In the genomic region with DNA sequence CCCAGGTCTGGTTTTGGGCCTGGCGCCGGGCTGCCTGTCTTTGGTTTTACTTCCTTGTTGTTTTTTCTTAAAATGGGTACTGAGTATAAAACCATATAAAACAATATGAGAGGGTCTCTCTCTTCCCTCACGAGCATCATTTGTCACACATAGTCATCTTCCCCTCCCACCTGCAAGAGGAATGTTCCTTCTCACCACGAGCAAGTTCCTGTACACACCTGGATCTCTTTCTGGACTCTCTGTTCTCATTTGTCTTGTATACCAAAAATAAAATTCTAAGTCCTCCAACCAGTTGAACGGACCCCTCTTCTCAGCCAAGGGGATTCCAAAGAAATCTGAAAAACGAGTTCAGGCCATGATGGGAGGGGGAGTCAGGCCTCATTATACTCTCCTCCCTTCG, we compare ENCODE assay signal across 30 cellular contexts. TPM values are rescaled to one million over a fixed set of nuclear protein-coding genes. Genes with fewer than 3 reads are reported as not detected.
DNase-seq lines count a peak whose midpoint lies in the region; ATAC-seq, FAIRE-seq and TF ChIP-seq lines count a peak whose summit lies in the region.
"Had no signal": no experiment of that assay in that cellular context is flagged by ENCODE, and none has a peak within 500 bp of the region (broad histone marks: within the 10 kb centered on the region; RNA-seq: fewer than 3 reads in every experiment).

No MANE protein-coding gene starts in this region.

- H2AFZ ChIP-seq in GM12878 (ENCODE audit: control insufficient read depth, low read depth, low read length): no peak overlapping the region; the same call in 1 of the 2 replicates
- no peak overlapping the region for H2AFZ ChIP-seq in mesenchymal stem cell (ENCODE audit: low read depth, low read length)
- H2AFZ ChIP-seq in smooth muscle cell (ENCODE audit: low read depth): no peak overlapping the region

- H3K36me3 Mint-ChIP-seq in IgD-negative memory B cell: no peaks in the 10 kb centered on the region
- H3K36me3 Mint-ChIP-seq: CD4-positive, alpha-beta memory T cell had no signal

- no peak for TF ChIP-seq RAD21 in GM12878 (IDR thresholded peaks at IDR 0.05; ENCODE audit: insufficient read depth, low read depth, low read length)

- H3K79me2 ChIP-seq in GM12878 (ENCODE audit: control insufficient read depth, insufficient read depth, low read length) (no peaks in the 10 kb centered on the region), smooth muscle cell (ENCODE audit: low read depth) (peaks cover 35% of the 10 kb centered on the region)

- H2BK12ac ChIP-seq in mesenchymal stem cell (ENCODE audit: low read length in 2 of 2): no peak overlapping the region

- CTCF ChIA-PET in GM12878 (lab: Yijun Ruan, JAX): interaction anchor here (1.2 kb wide), 1 partner anchor 10 kb away, joined by 3 read pairs; no protein-coding TSS in a partner anchor

- peaks cover 8% of the 10 kb centered on the region for H3K79me1 ChIP-seq in mesenchymal stem cell (replicated peaks; ENCODE audit: low read length, poor library complexity, severe bottlenecking)

- H3K27ac Mint-ChIP-seq in IgD-negative memory B cell: peak overlapping the region in 2 of 3 donors; percentile 14 to 45
- H3K27ac Mint-ChIP-seq: H9 had no signal

- H3K9me3 ChIP-seq in GM12878 (replicated peaks; ENCODE audit: control insufficient read depth, insufficient read depth, low read length) (no peaks in the 10 kb centered on the region; the same call in 2 of the 3 replicates), mesenchymal stem cell (ENCODE audit: control insufficient read depth, low read length) (no peaks in the 10 kb centered on the region), smooth muscle cell (replicated peaks; ENCODE audit: low read depth) (no peaks in the 10 kb centered on the region)
- H3K9me3 ChIP-seq: SK-N-SH had no signal

- SMC1A ChIA-PET in GM12878 (lab: Charles Lee; ENCODE audit: uncharacterized antibody, unreplicated experiment): no interaction called here

- H2BK15ac ChIP-seq in mesenchymal stem cell (ENCODE audit: low read depth, poor library complexity, severe bottlenecking): no peak overlapping the region

- H3K4me1 Mint-ChIP-seq in IgD-negative memory B cell: peaks cover 0 to 2% (median 2%) of the 10 kb centered on the region in 3 donors
- H3K4me1 Mint-ChIP-seq: CD4-positive, alpha-beta memory T cell had no signal

- H3K27me3 ChIP-seq in GM12878 (replicated peaks in 1 of 2; ENCODE audit: control insufficient read depth in 2 of 2, insufficient read depth in 2 of 2, low read length in 1 of 2) (no peaks in the 10 kb centered on the region), mesenchymal stem cell (ENCODE audit: control insufficient read depth in 1 of 2, insufficient read depth in 1 of 2, low read length in 2 of 2) (no peaks in the 10 kb centered on the region), smooth muscle cell (ENCODE audit: low read depth) (no peaks in the 10 kb centered on the region)

- peak overlapping the region in 1 of 4 donors; percentile 48 for H3K4me3 Mint-ChIP-seq in IgD-negative memory B cell
- H3K4me3 Mint-ChIP-seq: CD4-positive, alpha-beta memory T cell; H9 had no signal

- H3K27me3 Mint-ChIP-seq in IgD-negative memory B cell: no peaks in the 10 kb centered on the region
- H3K27me3 Mint-ChIP-seq: CD4-positive, alpha-beta memory T cell had no signal

- no peaks in the 10 kb centered on the region for H3F3A ChIP-seq in smooth muscle cell (ENCODE audit: low read depth)

- TF ChIP-seq CTCF in GM12878 (IDR thresholded peaks at IDR 0.05 in 2 of 3, conservative IDR thresholded peaks at IDR 0.05 in 1 of 3; ENCODE audit: control insufficient read depth in 2 of 3, extremely low read depth in 1 of 3, insufficient read depth in 1 of 3, low read depth in 3 of 3, low read length in 3 of 3) (no peak), smooth muscle cell (IDR thresholded peaks at IDR 0.05; ENCODE audit: borderline replicate concordance, insufficient read depth, poor library complexity, severe bottlenecking) (no peak)

- TF ChIP-seq POLR2A in GM12878 (IDR thresholded peaks at IDR 0.05; ENCODE audit: low read depth, low read length): no peak

- H3K4me2 ChIP-seq in GM12878 (ENCODE audit: control insufficient read depth, insufficient read depth) (no peak overlapping the region), mesenchymal stem cell (ENCODE audit: low read length, poor library complexity, severe bottlenecking) (peak overlapping the region; percentile 6), smooth muscle cell (no peak overlapping the region)
- H3K4me2 ChIP-seq: SK-N-SH had no signal

- H4K8ac ChIP-seq in mesenchymal stem cell (ENCODE audit: low read length): no peak overlapping the region

- no peaks in the 10 kb centered on the region for H4K20me1 ChIP-seq in GM12878 (ENCODE audit: control insufficient read depth, insufficient read depth)
- peaks cover 19% of the 10 kb centered on the region for H4K20me1 ChIP-seq in smooth muscle cell (ENCODE audit: low read depth)

- no peak overlapping the region for H2BK120ac ChIP-seq in mesenchymal stem cell (ENCODE audit: low read depth, low read length)

- no peak overlapping the region for H3K4ac ChIP-seq in mesenchymal stem cell (ENCODE audit: low read depth in 1 of 2, low read length in 2 of 2)

- peaks cover 0 to 4% (median 0%) of the 10 kb centered on the region in 3 donors for H3K9me3 Mint-ChIP-seq in IgD-negative memory B cell
- H3K9me3 Mint-ChIP-seq: CD4-positive, alpha-beta memory T cell had no signal

- H2BK5ac ChIP-seq in mesenchymal stem cell (ENCODE audit: low read depth, low read length, poor library complexity, severe bottlenecking): peak overlapping the region; percentile 69

- WGBS in GM12878 (ENCODE audit: insufficient coverage, insufficient replicate concordance, low lambda C conversion rate, missing lambda C conversion rate): 19% methylated on average over 7 of the region's 7 CpGs
- 97% methylated on average over 5 of the region's 7 CpGs for WGBS in mesenchymal stem cell
- 97% methylated on average over 7 of the region's 7 CpGs for WGBS in smooth muscle cell (ENCODE audit: low lambda C conversion rate)

- no peak overlapping the region for H3K23ac ChIP-seq in mesenchymal stem cell (ENCODE audit: low read length in 2 of 2)

- POLR2A ChIA-PET in GM12878 (lab: Charles Lee): no interaction called here

- intact Hi-C loops in GM12878 (cut with micrococcal nuclease; ENCODE audit: unreplicated experiment): no loop called here

- no peaks in the 10 kb centered on the region for H3K36me3 ChIP-seq in GM12878 (ENCODE audit: control insufficient read depth in 2 of 2, insufficient read depth in 2 of 2, low read length in 1 of 2)
- H3K36me3 ChIP-seq in mesenchymal stem cell (ENCODE audit: control insufficient read depth in 1 of 2, insufficient read depth in 2 of 2, low read depth in 1 of 2, low read length in 2 of 2): no peaks in the 10 kb centered on the region
- no peaks in the 10 kb centered on the region for H3K36me3 ChIP-seq in smooth muscle cell (ENCODE audit: low read depth)

- no peak overlapping the region for H3K14ac ChIP-seq in mesenchymal stem cell (ENCODE audit: low read length in 2 of 2)

- in situ Hi-C loops in GM12878 (cut with MboI): no loop called here

- TF ChIP-seq EP300 in GM12878 (IDR thresholded peaks at IDR 0.05; ENCODE audit: borderline replicate concordance in 1 of 2, control insufficient read depth in 1 of 2, low read depth in 2 of 2, low read length in 2 of 2): no peak

- peak; percentile 53 for ATAC-seq in GM12878
- ATAC-seq: K562 had no signal

- H4K91ac ChIP-seq in mesenchymal stem cell (ENCODE audit: low read length): no peak overlapping the region

- peak overlapping the region; percentile 100 for H2AK5ac ChIP-seq in mesenchymal stem cell (ENCODE audit: low read length, severe bottlenecking)

- no peak overlapping the region for H3K4me3 ChIP-seq in GM12878
- no peak overlapping the region for H3K4me3 ChIP-seq in mesenchymal stem cell (ENCODE audit: insufficient read depth in 1 of 2, low read depth in 1 of 2, low read length in 2 of 2)
- H3K4me3 ChIP-seq in smooth muscle cell: no peak overlapping the region
- H3K4me3 ChIP-seq: K562 had no signal

- H3K18ac ChIP-seq in mesenchymal stem cell (ENCODE audit: low read depth in 1 of 2, low read length in 2 of 2): no peak overlapping the region

- H3K4me1 ChIP-seq in GM12878 (ENCODE audit: control insufficient read depth, insufficient read depth, low read length): peaks cover 5% of the 10 kb centered on the region
- H3K4me1 ChIP-seq in mesenchymal stem cell (ENCODE audit: control insufficient read depth, insufficient read depth, low read depth, low read length): peaks cover 9% of the 10 kb centered on the region
- H3K4me1 ChIP-seq in smooth muscle cell (ENCODE audit: low read depth): no peaks in the 10 kb centered on the region

- DNase-seq in GM12878 (ENCODE audit: low read depth, low spot score) (no peak), mesenchymal stem cell (no peak), smooth muscle cell (lab: John Stamatoyannopoulos, UW; ENCODE audit: unreplicated experiment) (no peak), caudate nucleus (lab: John Stamatoyannopoulos, UW) (no peak)
- DNase-seq in activated CD4-positive, alpha-beta T cell treated with anti-CD3 and anti-CD28 coated beads, Interleukin-2, amount 50 U/mL, for 1 hour: no peak
- DNase-seq in stimulated activated naive CD4-positive, alpha-beta T cell (lab: John Stamatoyannopoulos, UW): no peak
- DNase-seq: C1 segment of cervical spinal cord; CD4-positive, alpha-beta memory T cell; COR-L47; DMS53; H9; Kasumi-1; NCI-H1092 treated with DMSO at 0.1 percent for 48 hours; NCI-H1436; NCI-H187; NCI-H2081 treated with DMSO at 0.1 percent for 48 hours; NCI-H2171; NCI-H226; NCI-H510A; NCI-H69; SK-N-SH had no signal

- FAIRE-seq in GM12878 (lab: Jason Lieb, UNC): no peak
- FAIRE-seq: G401.6, GM12891, HepG2, K562, RCC 7860 had no signal

- peak overlapping the region; percentile 51; the same call in 1 of the 2 replicates for H3K27ac ChIP-seq in GM12878 (ENCODE audit: control insufficient read depth, insufficient read depth)
- H3K27ac ChIP-seq in mesenchymal stem cell (ENCODE audit: low read length, poor library complexity, severe bottlenecking): peak overlapping the region; percentile 98
- H3K27ac ChIP-seq in smooth muscle cell (ENCODE audit: low read depth): peak overlapping the region; percentile 38
- H3K27ac ChIP-seq in caudate nucleus (ENCODE audit: low read depth, low read length): no peak overlapping the region

- RAD21 ChIA-PET in GM12878 (lab: Charles Lee; ENCODE audit: unreplicated experiment): no interaction called here

- no TSS peak for BruUV-seq in GM12878 (replicated peaks; lab: Mats Ljungman, UMichigan)

- H3K9ac ChIP-seq in GM12878 (ENCODE audit: control insufficient read depth, insufficient read depth, low read length): no peak overlapping the region
- H3K9ac ChIP-seq in mesenchymal stem cell (ENCODE audit: low read length): peak overlapping the region; percentile 86
- no peak overlapping the region for H3K9ac ChIP-seq in smooth muscle cell (ENCODE audit: low read depth)
- H3K9ac ChIP-seq: SK-N-SH had no signal

RNA-seq across cellular contexts. Expression of a gene that starts 10.9 kb away (rescaled TPM):
- polyA plus RNA-seq in IgD-negative memory B cell: not detected
- total RNA-seq in GM12878 (2013; cell fraction: nucleolus; rRNA removed): not detected in 2 replicates
- 0.11 and 0.23 TPM in 2 replicates for total RNA-seq in GM12878 (2014; rRNA removed)
- not detected in 2 replicates for total RNA-seq in GM12878 (2014; rRNA removed; fragmentation: Illumina TruSeq; extraction: Trizol)
- not detected in 2 replicates for total RNA-seq in GM12878 (2021)
- not detected for polyA plus RNA-seq in GM12878 (2011; ENCODE audit: low read depth)
- 0.14 and 0.18 TPM in 2 replicates for polyA plus RNA-seq in GM12878 (2011; rRNA removed)
- polyA plus RNA-seq in GM12878 (2011; cell fraction: cytosol; rRNA removed): 0.13 and 0.25 TPM in 2 replicates
- 0.15 and 0.19 TPM in 2 replicates for polyA plus RNA-seq in GM12878 (2011; cell fraction: nucleus; rRNA removed)
- polyA plus RNA-seq in GM12878 (2012): not detected in 2 replicates
- polyA plus RNA-seq in GM12878 (2014; fragmentation: Illumina TruSeq; extraction: Trizol): not detected in 2 replicates
- not detected for polyA plus RNA-seq in GM12878 (2014; fragmentation: Nextera tagmentation; extraction: Ambion mirVana)
- polyA plus RNA-seq in GM12878 (2014; rRNA removed): 0.08 TPM in 1 of 2 replicates, not detected in the other
- not detected for polyA plus RNA-seq in GM12878 (2016; fragmentation: Nextera tagmentation; extraction: Ambion mirVana)
- polyA minus RNA-seq in GM12878 (2011; rRNA and poly(A)+ RNA removed): not detected in 2 replicates
- not detected in 2 replicates for polyA minus RNA-seq in GM12878 (2011; cell fraction: cytosol; rRNA and poly(A)+ RNA removed)
- polyA minus RNA-seq in GM12878 (2011; cell fraction: nucleus; rRNA and poly(A)+ RNA removed): not detected in 2 replicates
- polyA plus RNA-seq in mesenchymal stem cell (2013, experiment 1 of 2): 0.04 TPM
- polyA plus RNA-seq in mesenchymal stem cell (2013, experiment 2 of 2): not detected
- total RNA-seq in smooth muscle cell: not detected in 2 replicates
- 0.30 TPM in 1 of 2 replicates, not detected in the other for polyA plus RNA-seq in smooth muscle cell
- total RNA-seq: A673; CD4-positive, alpha-beta memory T cell; H9; HepG2; HT1080; K562; M059J had no signal
- polyA plus RNA-seq: CD4-positive, alpha-beta memory T cell; HepG2; K562 had no signal

RNA-seq across cellular contexts. Expression of a gene that starts 22.5 kb away (rescaled TPM):
- not detected for polyA plus RNA-seq in IgD-negative memory B cell
- total RNA-seq in GM12878 (2013; cell fraction: nucleolus; rRNA removed): 0.21 TPM in 1 of 2 replicates, not detected in the other
- total RNA-seq in GM12878 (2014; rRNA removed): not detected in 2 replicates
- total RNA-seq in GM12878 (2014; rRNA removed; fragmentation: Illumina TruSeq; extraction: Trizol): 0.09 TPM in 1 of 2 replicates, not detected in the other
- not detected in 2 replicates for total RNA-seq in GM12878 (2021)
- polyA plus RNA-seq in GM12878 (2011; ENCODE audit: low read depth): not detected
- polyA plus RNA-seq in GM12878 (2011; rRNA removed): 0.12 and 0.19 TPM in 2 replicates
- polyA plus RNA-seq in GM12878 (2011; cell fraction: cytosol; rRNA removed): 0.09 and 0.28 TPM in 2 replicates
- 0.28 and 0.66 TPM in 2 replicates for polyA plus RNA-seq in GM12878 (2011; cell fraction: nucleus; rRNA removed)
- polyA plus RNA-seq in GM12878 (2012): 0.10 TPM in 1 of 2 replicates, not detected in the other
- polyA plus RNA-seq in GM12878 (2014; fragmentation: Illumina TruSeq; extraction: Trizol): 0.01 TPM in 1 of 2 replicates, not detected in the other
- under 1 TPM in 1 of 2 experiments, not detected in 1; 0.06 TPM for polyA plus RNA-seq in GM12878 (2014; fragmentation: Nextera tagmentation; extraction: Ambion mirVana)
- 0.05 TPM in 1 of 2 replicates, not detected in the other for polyA plus RNA-seq in GM12878 (2014; rRNA removed)
- polyA plus RNA-seq in GM12878 (2016; fragmentation: Nextera tagmentation; extraction: Ambion mirVana): not detected
- polyA minus RNA-seq in GM12878 (2011; rRNA and poly(A)+ RNA removed): 0.46 TPM in 1 of 2 replicates, not detected in the other
- not detected in 2 replicates for polyA minus RNA-seq in GM12878 (2011; cell fraction: cytosol; rRNA and poly(A)+ RNA removed)
- 0.29 TPM in 1 of 2 replicates, not detected in the other for polyA minus RNA-seq in GM12878 (2011; cell fraction: nucleus; rRNA and poly(A)+ RNA removed)
- 0.23 TPM for polyA plus RNA-seq in mesenchymal stem cell (2013, experiment 1 of 2)
- 0.27 TPM for polyA plus RNA-seq in mesenchymal stem cell (2013, experiment 2 of 2)
- total RNA-seq in smooth muscle cell: not detected in 2 replicates
- polyA plus RNA-seq in smooth muscle cell: 0.10 TPM in 1 of 2 replicates, not detected in the other
- total RNA-seq: A673; CD4-positive, alpha-beta memory T cell; K562 had no signal
- polyA plus RNA-seq: CD4-positive, alpha-beta memory T cell; K562 had no signal

RNA-seq across cellular contexts. Expression of a gene that starts 27.8 kb away (rescaled TPM):
- not detected for polyA plus RNA-seq in IgD-negative memory B cell
- total RNA-seq in GM12878 (2013; cell fraction: nucleolus; rRNA removed): not detected in 2 replicates
- not detected in 2 replicates for total RNA-seq in GM12878 (2014; rRNA removed)
- total RNA-seq in GM12878 (2014; rRNA removed; fragmentation: Illumina TruSeq; extraction: Trizol): 0.14 TPM in 1 of 2 replicates, not detected in the other
- not detected in 2 replicates for total RNA-seq in GM12878 (2021)
- polyA plus RNA-seq in GM12878 (2011; ENCODE audit: low read depth): not detected
- not detected in 2 replicates for polyA plus RNA-seq in GM12878 (2011; rRNA removed)
- 0.09 TPM in 1 of 2 replicates, not detected in the other for polyA plus RNA-seq in GM12878 (2011; cell fraction: cytosol; rRNA removed)
- 0.10 TPM in 1 of 2 replicates, not detected in the other for polyA plus RNA-seq in GM12878 (2011; cell fraction: nucleus; rRNA removed)
- polyA plus RNA-seq in GM12878 (2012): not detected in 2 replicates
- polyA plus RNA-seq in GM12878 (2014; fragmentation: Illumina TruSeq; extraction: Trizol): not detected in 2 replicates
- not detected for polyA plus RNA-seq in GM12878 (2014; fragmentation: Nextera tagmentation; extraction: Ambion mirVana)
- not detected in 2 replicates for polyA plus RNA-seq in GM12878 (2014; rRNA removed)
- not detected for polyA plus RNA-seq in GM12878 (2016; fragmentation: Nextera tagmentation; extraction: Ambion mirVana)
- not detected in 2 replicates for polyA minus RNA-seq in GM12878 (2011; rRNA and poly(A)+ RNA removed)
- polyA minus RNA-seq in GM12878 (2011; cell fraction: cytosol; rRNA and poly(A)+ RNA removed): not detected in 2 replicates
- polyA minus RNA-seq in GM12878 (2011; cell fraction: nucleus; rRNA and poly(A)+ RNA removed): 0.38 TPM in 1 of 2 replicates, not detected in the other
- not detected for polyA plus RNA-seq in mesenchymal stem cell (2013, experiment 1 of 2)
- not detected for polyA plus RNA-seq in mesenchymal stem cell (2013, experiment 2 of 2)
- total RNA-seq in smooth muscle cell: not detected in 2 replicates
- polyA plus RNA-seq in smooth muscle cell: not detected in 2 replicates
- total RNA-seq: A673; CD4-positive, alpha-beta memory T cell; HT1080; K562; M059J had no signal
- polyA plus RNA-seq: CD4-positive, alpha-beta memory T cell; K562 had no signal
